In the genomic region with DNA sequence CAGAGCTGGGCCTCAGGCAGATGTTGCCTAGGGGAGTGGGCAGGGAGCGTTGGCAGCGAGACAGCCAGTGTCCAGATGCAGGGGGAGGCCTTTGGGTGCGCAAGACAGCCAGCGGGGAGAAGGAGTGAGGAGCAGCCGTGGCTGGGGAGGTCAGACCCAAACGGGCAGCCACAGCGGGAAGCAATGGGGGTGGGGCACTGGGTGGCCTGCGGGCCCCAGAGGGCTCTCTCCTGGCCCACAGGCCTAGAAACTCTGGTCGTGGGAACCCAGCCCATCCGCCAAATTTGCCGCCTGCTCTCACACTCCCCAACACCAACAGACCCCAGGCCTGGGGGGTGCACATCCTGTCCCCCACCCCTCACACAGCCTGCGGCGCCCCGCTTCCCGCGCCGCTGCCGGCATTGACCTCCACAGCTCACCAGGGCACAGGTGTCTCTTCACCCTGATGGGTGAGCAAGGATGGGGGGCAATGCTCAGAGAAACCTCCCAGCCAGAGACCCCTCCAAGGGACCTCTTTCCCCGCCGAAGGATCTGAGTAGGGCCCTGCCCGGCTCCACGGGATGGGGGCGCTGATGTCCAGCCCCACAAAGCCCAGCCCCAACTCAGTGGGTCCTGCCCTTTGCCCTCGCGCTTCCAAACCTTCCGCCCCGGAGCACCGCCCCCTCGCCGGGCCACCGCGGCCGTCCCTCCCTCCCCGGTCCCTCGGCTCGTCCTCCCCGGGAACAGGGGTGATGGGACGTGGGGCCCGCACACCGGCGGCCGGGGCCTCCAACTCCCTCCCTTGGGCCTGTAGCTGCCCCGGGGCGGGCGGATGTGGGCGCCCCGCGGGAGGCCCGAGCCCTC, we compare ENCODE assay signal across 1 cellular context.
TF ChIP-seq lines count a peak whose summit lies in the region.

No MANE protein-coding gene starts in this region.

TF ChIP-seq in endothelial cell of umbilical vein, 7 proteins besides CTCF, POLR2A, EP300 and RAD21 (continued from another document):
- TF ChIP-seq EZH2 (IDR thresholded peaks at IDR 0.05; ENCODE audit: borderline replicate concordance, low read depth, low read length, severe bottlenecking) (no peak), FOS (IDR thresholded peaks at IDR 0.05; ENCODE audit: borderline replicate concordance, insufficient read depth, low read length) (no peak), GATA2 (IDR thresholded peaks at IDR 0.05; ENCODE audit: insufficient read depth, insufficient read length, low read depth, low read length) (no peak)
